Comparison of ENCODE assay signal across 1 cellular context in the genomic region with DNA sequence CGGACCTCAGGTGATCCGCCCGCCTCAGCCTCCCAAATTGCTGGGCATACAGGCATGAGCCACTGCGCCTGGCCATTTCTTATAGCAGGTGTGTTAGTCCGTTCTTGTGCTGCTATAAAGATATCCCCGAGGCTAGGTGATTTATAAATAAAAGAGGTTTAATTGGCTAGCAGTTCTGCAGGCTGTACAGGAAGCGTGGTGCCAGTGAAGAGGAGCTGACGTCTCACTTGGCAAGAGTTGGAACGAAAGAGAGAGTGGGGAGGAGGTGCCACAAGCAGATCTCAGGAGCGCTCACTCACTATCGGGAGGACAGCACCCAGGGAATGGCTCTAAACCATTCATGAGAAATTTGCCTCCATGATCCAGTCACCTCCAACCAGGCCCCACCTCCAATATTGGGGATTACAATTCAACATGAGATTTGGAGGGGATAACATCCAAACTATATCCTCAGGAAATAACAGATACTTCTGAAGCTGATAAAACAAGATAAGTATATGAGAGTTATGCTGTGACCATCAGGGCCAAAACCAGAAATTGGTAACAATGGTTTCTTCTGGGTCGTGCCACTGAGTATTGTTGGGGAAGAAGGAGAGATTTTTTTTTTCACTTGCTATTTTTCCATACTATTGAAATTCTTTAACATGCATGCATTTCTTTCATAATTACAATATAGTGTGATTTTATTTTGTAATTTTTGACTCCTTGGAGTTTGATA.
TF ChIP-seq lines count a peak whose summit lies in the region.

No MANE protein-coding gene starts in this region.

TF ChIP-seq in HepG2, 621 proteins besides CTCF, POLR2A, EP300 and RAD21:
- TF ChIP-seq, protein P1, sequence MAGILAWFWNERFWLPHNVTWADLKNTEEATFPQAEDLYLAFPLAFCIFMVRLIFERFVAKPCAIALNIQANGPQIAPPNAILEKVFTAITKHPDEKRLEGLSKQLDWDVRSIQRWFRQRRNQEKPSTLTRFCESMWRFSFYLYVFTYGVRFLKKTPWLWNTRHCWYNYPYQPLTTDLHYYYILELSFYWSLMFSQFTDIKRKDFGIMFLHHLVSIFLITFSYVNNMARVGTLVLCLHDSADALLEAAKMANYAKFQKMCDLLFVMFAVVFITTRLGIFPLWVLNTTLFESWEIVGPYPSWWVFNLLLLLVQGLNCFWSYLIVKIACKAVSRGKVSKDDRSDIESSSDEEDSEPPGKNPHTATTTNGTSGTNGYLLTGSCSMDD (CRISPR knock-in tag; IDR thresholded peaks at IDR 0.05), result no peak
- TF ChIP-seq ZNF33B (CRISPR knock-in tag; IDR thresholded peaks at IDR 0.05) (no peak), ZNF138 (CRISPR knock-in tag; IDR thresholded peaks at IDR 0.05; ENCODE audit: low read depth) (no peak), ZNF207 (IDR thresholded peaks at IDR 0.05; ENCODE audit: borderline replicate concordance) (no peak), ZNF749 (CRISPR knock-in tag; IDR thresholded peaks at IDR 0.05; ENCODE audit: borderline replicate concordance) (no peak), NR3C1 (CRISPR knock-in tag; IDR thresholded peaks at IDR 0.05) (no peak), KAT2B (IDR thresholded peaks at IDR 0.05; ENCODE audit: borderline replicate concordance, low read depth, low read length) (no peak), ZNF224 (CRISPR knock-in tag; IDR thresholded peaks at IDR 0.05) (no peak), FOXJ3 (CRISPR knock-in tag; IDR thresholded peaks at IDR 0.05; ENCODE audit: borderline replicate concordance) (no peak), ATRX (CRISPR knock-in tag; IDR thresholded peaks at IDR 0.05; ENCODE audit: borderline replicate concordance) (no peak), ONECUT2 (CRISPR knock-in tag; IDR thresholded peaks at IDR 0.05) (no peak), MTA3 (CRISPR knock-in tag; IDR thresholded peaks at IDR 0.05) (no peak), ZNF251 (CRISPR knock-in tag; IDR thresholded peaks at IDR 0.05) (no peak), MIER3 (CRISPR knock-in tag; IDR thresholded peaks at IDR 0.05; ENCODE audit: borderline replicate concordance) (no peak), ZNF431 (CRISPR knock-in tag; IDR thresholded peaks at IDR 0.05; ENCODE audit: borderline replicate concordance, low read depth) (no peak), SRF (IDR thresholded peaks at IDR 0.05; ENCODE audit: low read depth, low read length) (no peak)
- TF ChIP-seq, protein P2, sequence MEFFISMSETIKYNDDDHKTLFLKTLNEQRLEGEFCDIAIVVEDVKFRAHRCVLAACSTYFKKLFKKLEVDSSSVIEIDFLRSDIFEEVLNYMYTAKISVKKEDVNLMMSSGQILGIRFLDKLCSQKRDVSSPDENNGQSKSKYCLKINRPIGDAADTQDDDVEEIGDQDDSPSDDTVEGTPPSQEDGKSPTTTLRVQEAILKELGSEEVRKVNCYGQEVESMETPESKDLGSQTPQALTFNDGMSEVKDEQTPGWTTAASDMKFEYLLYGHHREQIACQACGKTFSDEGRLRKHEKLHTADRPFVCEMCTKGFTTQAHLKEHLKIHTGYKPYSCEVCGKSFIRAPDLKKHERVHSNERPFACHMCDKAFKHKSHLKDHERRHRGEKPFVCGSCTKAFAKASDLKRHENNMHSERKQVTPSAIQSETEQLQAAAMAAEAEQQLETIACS (CRISPR knock-in tag; IDR thresholded peaks at IDR 0.05), result no peak
- TF ChIP-seq, protein P3, sequence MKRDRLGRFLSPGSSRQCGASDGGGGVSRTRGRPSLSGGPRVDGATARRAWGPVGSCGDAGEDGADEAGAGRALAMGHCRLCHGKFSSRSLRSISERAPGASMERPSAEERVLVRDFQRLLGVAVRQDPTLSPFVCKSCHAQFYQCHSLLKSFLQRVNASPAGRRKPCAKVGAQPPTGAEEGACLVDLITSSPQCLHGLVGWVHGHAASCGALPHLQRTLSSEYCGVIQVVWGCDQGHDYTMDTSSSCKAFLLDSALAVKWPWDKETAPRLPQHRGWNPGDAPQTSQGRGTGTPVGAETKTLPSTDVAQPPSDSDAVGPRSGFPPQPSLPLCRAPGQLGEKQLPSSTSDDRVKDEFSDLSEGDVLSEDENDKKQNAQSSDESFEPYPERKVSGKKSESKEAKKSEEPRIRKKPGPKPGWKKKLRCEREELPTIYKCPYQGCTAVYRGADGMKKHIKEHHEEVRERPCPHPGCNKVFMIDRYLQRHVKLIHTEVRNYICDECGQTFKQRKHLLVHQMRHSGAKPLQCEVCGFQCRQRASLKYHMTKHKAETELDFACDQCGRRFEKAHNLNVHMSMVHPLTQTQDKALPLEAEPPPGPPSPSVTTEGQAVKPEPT (CRISPR knock-in tag; IDR thresholded peaks at IDR 0.05; ENCODE audit: low read depth), result no peak
- TF ChIP-seq, protein P4, sequence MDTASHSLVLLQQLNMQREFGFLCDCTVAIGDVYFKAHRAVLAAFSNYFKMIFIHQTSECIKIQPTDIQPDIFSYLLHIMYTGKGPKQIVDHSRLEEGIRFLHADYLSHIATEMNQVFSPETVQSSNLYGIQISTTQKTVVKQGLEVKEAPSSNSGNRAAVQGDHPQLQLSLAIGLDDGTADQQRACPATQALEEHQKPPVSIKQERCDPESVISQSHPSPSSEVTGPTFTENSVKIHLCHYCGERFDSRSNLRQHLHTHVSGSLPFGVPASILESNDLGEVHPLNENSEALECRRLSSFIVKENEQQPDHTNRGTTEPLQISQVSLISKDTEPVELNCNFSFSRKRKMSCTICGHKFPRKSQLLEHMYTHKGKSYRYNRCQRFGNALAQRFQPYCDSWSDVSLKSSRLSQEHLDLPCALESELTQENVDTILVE (CRISPR knock-in tag; IDR thresholded peaks at IDR 0.05), result no peak
TF ChIP-seq in HepG2: peak in this region for 0.
